8 cellular contexts compared by ENCODE assay signal in genomic region chr6:70884074-70884983, GRCh38.
DNase-seq lines count a peak whose midpoint lies in the region; ATAC-seq, FAIRE-seq and TF ChIP-seq lines count a peak whose summit lies in the region.

No MANE protein-coding gene starts in this region.

- TF ChIP-seq CTCF in GM10266 (IDR thresholded peaks at IDR 0.05; ENCODE audit: control insufficient read depth, insufficient read depth, low read depth, missing control alignments), result peak; percentile 82
- TF ChIP-seq CTCF in GM12878 (IDR thresholded peaks at IDR 0.05 in 2 of 3, conservative IDR thresholded peaks at IDR 0.05 in 1 of 3; ENCODE audit: control insufficient read depth in 2 of 3, extremely low read depth in 1 of 3, insufficient read depth in 1 of 3, low read depth in 3 of 3, low read length in 3 of 3), result peak; percentile 75 to 89 (median 87); a peak in 4 of 6 replicates

- TF ChIP-seq POLR2A in GM12878 (IDR thresholded peaks at IDR 0.05; ENCODE audit: low read depth, low read length), result no peak

- H3K4me2 ChIP-seq in GM12878 (ENCODE audit: control insufficient read depth, insufficient read depth), result no peak overlapping the region

- no peak overlapping the region for H3K4me3 ChIP-seq in GM12878
- peak overlapping the region; percentile 32; the same call in 1 of the 2 replicates for H3K4me3 ChIP-seq in iPS-20b (ENCODE audit: low read length)

- SMC1A ChIA-PET in GM12878 (lab: Charles Lee; ENCODE audit: uncharacterized antibody, unreplicated experiment), result interaction anchor here (0.5 to 5.1 kb wide), 31 partner anchors 10 to 581 kb away, joined by 3 to 155 read pairs (median 3); no protein-coding TSS in a partner anchor

- RAD21 ChIA-PET in GM12878 (lab: Charles Lee; ENCODE audit: unreplicated experiment), result interaction anchor here (0.7 to 4.1 kb wide), 18 partner anchors 8 to 663 kb away, joined by 3 to 101 read pairs (median 4); no protein-coding TSS in a partner anchor

- in situ Hi-C loops in GM12878 (cut with MboI), result loop anchor here (25.0 kb wide), 1 partner anchor 372 kb away; no protein-coding TSS in a partner anchor

- BruUV-seq in GM12878 (replicated peaks; lab: Mats Ljungman, UMichigan), result no TSS peak

- no peak for TF ChIP-seq EP300 in GM12878 (IDR thresholded peaks at IDR 0.05; ENCODE audit: borderline replicate concordance in 1 of 2, control insufficient read depth in 1 of 2, low read depth in 2 of 2, low read length in 2 of 2)

- DNase-seq in GM10266 (ENCODE audit: extremely low spot score) (peak; percentile 70), HEK293T (ENCODE audit: extremely low spot score) (peak; percentile 83), NCI-H1105 (lab: John Stamatoyannopoulos, UW) (peak; percentile 59), T-helper 2 cell (peak in 4 of 5 experiments; percentile 10 to 47 (median 27)), GM12878 (ENCODE audit: low read depth, low spot score) (peak; percentile 19)
- peak; percentile 13 to 17 for DNase-seq in stimulated activated CD4-positive, alpha-beta T cell treated with anti-CD3 and anti-CD28 coated beads, Interleukin-15, amount 100 ng/mL, for 1 hour (ENCODE audit: low read depth in 1 of 2, low spot score in 1 of 2)

- peak; percentile 94 for ATAC-seq in GM12878
- ATAC-seq in HG03196 (IDR thresholded peaks at IDR 0.05; ENCODE audit: unreplicated experiment), result no peak

- no peaks in the 10 kb centered on the region for H3K79me2 ChIP-seq in GM12878 (ENCODE audit: control insufficient read depth, insufficient read depth, low read length)

- 21% methylated on average over 15 of the region's 17 CpGs for WGBS in GM12878 (ENCODE audit: insufficient coverage, insufficient replicate concordance, low lambda C conversion rate, missing lambda C conversion rate)

- no peaks in the 10 kb centered on the region for H3K36me3 ChIP-seq in GM12878 (ENCODE audit: control insufficient read depth in 2 of 2, insufficient read depth in 2 of 2, low read length in 1 of 2)
- no peaks in the 10 kb centered on the region for H3K36me3 ChIP-seq in iPS-20b (ENCODE audit: insufficient read depth, low read depth, low read length)

- H3K9ac ChIP-seq in GM12878 (ENCODE audit: control insufficient read depth, insufficient read depth, low read length) (no peak overlapping the region), iPS-20b (ENCODE audit: low read depth, low read length) (no peak overlapping the region)

- H2AFZ ChIP-seq in GM12878 (ENCODE audit: control insufficient read depth, low read depth, low read length), result no peak overlapping the region

- FAIRE-seq in GM12878 (lab: Jason Lieb, UNC), result peak; percentile 89

- H3K4me1 ChIP-seq in GM12878 (ENCODE audit: control insufficient read depth, insufficient read depth, low read length), result no peaks in the 10 kb centered on the region
- peaks cover 14% of the 10 kb centered on the region; the same call in 1 of the 2 replicates for H3K4me1 ChIP-seq in iPS-20b (ENCODE audit: insufficient read depth, low read length)

- H3K27ac ChIP-seq in GM12878 (ENCODE audit: control insufficient read depth, insufficient read depth) (no peak overlapping the region), iPS-20b (ENCODE audit: low read length) (no peak overlapping the region)

- intact Hi-C loops in GM12878 (cut with micrococcal nuclease; ENCODE audit: unreplicated experiment), result loop anchor here (1.0 to 10.0 kb wide), 5 partner anchors 128 to 572 kb away; no protein-coding TSS in a partner anchor

- POLR2A ChIA-PET in HEK293T (lab: Yijun Ruan, JAX), result no interaction called here
- POLR2A ChIA-PET in GM12878 (lab: Charles Lee), result interaction anchor here (1.2 kb wide), 1 partner anchor 177 kb away, joined by 7 read pairs; no protein-coding TSS in a partner anchor

- no peaks in the 10 kb centered on the region for H3K27me3 ChIP-seq in GM12878 (replicated peaks in 1 of 2; ENCODE audit: control insufficient read depth in 2 of 2, insufficient read depth in 2 of 2, low read length in 1 of 2)
- no peaks in the 10 kb centered on the region for H3K27me3 ChIP-seq in iPS-20b (ENCODE audit: insufficient read depth, low read length)

- CTCF ChIA-PET in HEK293T (lab: Yijun Ruan, JAX), result interaction anchor here (0.6 to 1.7 kb wide), 16 partner anchors 10 to 663 kb away, joined by 3 to 8 read pairs (median 3); partner anchors contain the start of gene SMAP1
- CTCF ChIA-PET in GM12878 (lab: Yijun Ruan, JAX), result interaction anchor here (0.7 to 7.9 kb wide), 45 partner anchors 9 to 663 kb away, joined by 3 to 225 read pairs (median 5); partner anchors contain the start of genes FAM135A and SMAP1

- no peaks in the 10 kb centered on the region for H4K20me1 ChIP-seq in GM12878 (ENCODE audit: control insufficient read depth, insufficient read depth)

- TF ChIP-seq RAD21 in GM12878 (IDR thresholded peaks at IDR 0.05; ENCODE audit: insufficient read depth, low read depth, low read length), result peak; percentile 97

- H3K9me3 ChIP-seq in GM12878 (replicated peaks; ENCODE audit: control insufficient read depth, insufficient read depth, low read length) (no peaks in the 10 kb centered on the region), iPS-20b (ENCODE audit: insufficient read depth, low read depth, low read length) (no peaks in the 10 kb centered on the region)

TF ChIP-seq in HEK293T, 16 proteins besides CTCF, POLR2A, EP300 and RAD21:
- TF ChIP-seq ARNT (IDR thresholded peaks at IDR 0.05), result no peak
- no peak for TF ChIP-seq HDGF (IDR thresholded peaks at IDR 0.05; ENCODE audit: borderline replicate concordance)
- TF ChIP-seq L3MBTL2 (conservative IDR thresholded peaks at IDR 0.05), result no peak
- TF ChIP-seq ZNF384 (IDR thresholded peaks at IDR 0.05), result no peak
- TF ChIP-seq FOXM1 (IDR thresholded peaks at IDR 0.05; ENCODE audit: borderline replicate concordance), result no peak
- TF ChIP-seq SP1 (IDR thresholded peaks at IDR 0.05), result no peak
- no peak for TF ChIP-seq NFRKB (IDR thresholded peaks at IDR 0.05)
- no peak for TF ChIP-seq PKNOX1 (IDR thresholded peaks at IDR 0.05)
- TF ChIP-seq FOXA1 (IDR thresholded peaks at IDR 0.05), result no peak
- no peak for TF ChIP-seq FOXK2 (IDR thresholded peaks at IDR 0.05)
- TF ChIP-seq BHLHE40 (IDR thresholded peaks at IDR 0.05; ENCODE audit: borderline replicate concordance), result no peak
- TF ChIP-seq TARDBP (IDR thresholded peaks at IDR 0.05), result no peak
- no peak for TF ChIP-seq LEF1 (IDR thresholded peaks at IDR 0.05; ENCODE audit: borderline replicate concordance)
- TF ChIP-seq CTBP1 (IDR thresholded peaks at IDR 0.05; ENCODE audit: borderline replicate concordance), result no peak
- TF ChIP-seq ELF4 (IDR thresholded peaks at IDR 0.05), result no peak
- TF ChIP-seq SUZ12 (IDR thresholded peaks at IDR 0.05), result no peak
TF ChIP-seq in HEK293T: peak in this region for 0.

TF ChIP-seq in GM12878, 131 proteins besides CTCF, POLR2A, EP300 and RAD21:
- TF ChIP-seq BMI1 (IDR thresholded peaks at IDR 0.05; ENCODE audit: borderline replicate concordance) (no peak), YY1 (IDR thresholded peaks at IDR 0.05; ENCODE audit: low read depth, low read length) (peak; percentile 69), EED (IDR thresholded peaks at IDR 0.05; ENCODE audit: low read depth) (peak; percentile 35; the same call in 1 of the 2 replicates), SMC3 (IDR thresholded peaks at IDR 0.05; ENCODE audit: borderline replicate concordance, low read length) (peak; percentile 94)

Comparison
In these comparisons a context has a peak if more than half of its experiments do, and no peak if none do; other contexts are left out.
1. DNase-seq: peak in every context shown above with its lines; median percentile 83 in HEK293T; 70 in GM10266; 59 in NCI-H1105; 27 in T-helper 2 cell; 19 in GM12878; 15 in stimulated activated CD4-positive, alpha-beta T cell treated with anti-CD3 and anti-CD28 coated beads, Interleukin-15, amount 100 ng/mL, for 1 hour.